ENCODE assay signal across 1 cellular context in the genomic region with DNA sequence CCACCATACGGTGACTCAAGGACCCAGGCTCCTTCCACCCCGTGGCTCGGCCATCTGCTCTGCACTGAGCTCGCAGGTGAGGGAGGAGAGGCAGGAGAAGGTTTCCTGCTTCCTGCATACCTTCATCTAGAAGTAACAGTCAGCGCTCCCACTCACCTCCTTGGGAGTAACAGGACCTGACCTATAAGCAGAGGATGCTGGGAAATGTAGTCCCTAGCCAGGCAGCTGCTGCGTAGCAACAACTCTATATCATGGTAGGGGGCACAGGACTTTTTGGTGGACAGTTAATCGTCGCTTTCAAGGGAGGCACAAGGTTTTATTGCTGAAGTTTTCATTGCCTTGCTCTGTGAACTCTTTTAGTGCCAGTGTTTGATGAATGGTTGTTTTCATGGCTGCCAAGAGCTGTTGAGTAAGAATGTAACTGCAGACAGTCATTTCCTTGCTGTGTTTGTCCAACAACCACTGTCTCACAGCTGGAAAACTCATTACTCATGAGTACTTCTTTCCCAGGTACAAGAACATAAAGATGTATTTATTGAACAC.
TF ChIP-seq lines count a peak whose summit lies in the region.

No MANE protein-coding gene starts in this region.

TF ChIP-seq in Ishikawa, 13 proteins besides CTCF, POLR2A, EP300 and RAD21 (continued from another document):
- TF ChIP-seq, protein P1, sequence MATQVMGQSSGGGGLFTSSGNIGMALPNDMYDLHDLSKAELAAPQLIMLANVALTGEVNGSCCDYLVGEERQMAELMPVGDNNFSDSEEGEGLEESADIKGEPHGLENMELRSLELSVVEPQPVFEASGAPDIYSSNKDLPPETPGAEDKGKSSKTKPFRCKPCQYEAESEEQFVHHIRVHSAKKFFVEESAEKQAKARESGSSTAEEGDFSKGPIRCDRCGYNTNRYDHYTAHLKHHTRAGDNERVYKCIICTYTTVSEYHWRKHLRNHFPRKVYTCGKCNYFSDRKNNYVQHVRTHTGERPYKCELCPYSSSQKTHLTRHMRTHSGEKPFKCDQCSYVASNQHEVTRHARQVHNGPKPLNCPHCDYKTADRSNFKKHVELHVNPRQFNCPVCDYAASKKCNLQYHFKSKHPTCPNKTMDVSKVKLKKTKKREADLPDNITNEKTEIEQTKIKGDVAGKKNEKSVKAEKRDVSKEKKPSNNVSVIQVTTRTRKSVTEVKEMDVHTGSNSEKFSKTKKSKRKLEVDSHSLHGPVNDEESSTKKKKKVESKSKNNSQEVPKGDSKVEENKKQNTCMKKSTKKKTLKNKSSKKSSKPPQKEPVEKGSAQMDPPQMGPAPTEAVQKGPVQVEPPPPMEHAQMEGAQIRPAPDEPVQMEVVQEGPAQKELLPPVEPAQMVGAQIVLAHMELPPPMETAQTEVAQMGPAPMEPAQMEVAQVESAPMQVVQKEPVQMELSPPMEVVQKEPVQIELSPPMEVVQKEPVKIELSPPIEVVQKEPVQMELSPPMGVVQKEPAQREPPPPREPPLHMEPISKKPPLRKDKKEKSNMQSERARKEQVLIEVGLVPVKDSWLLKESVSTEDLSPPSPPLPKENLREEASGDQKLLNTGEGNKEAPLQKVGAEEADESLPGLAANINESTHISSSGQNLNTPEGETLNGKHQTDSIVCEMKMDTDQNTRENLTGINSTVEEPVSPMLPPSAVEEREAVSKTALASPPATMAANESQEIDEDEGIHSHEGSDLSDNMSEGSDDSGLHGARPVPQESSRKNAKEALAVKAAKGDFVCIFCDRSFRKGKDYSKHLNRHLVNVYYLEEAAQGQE (IDR thresholded peaks at IDR 0.05; ENCODE audit: low read depth) = no peak
- TF ChIP-seq, protein P2, sequence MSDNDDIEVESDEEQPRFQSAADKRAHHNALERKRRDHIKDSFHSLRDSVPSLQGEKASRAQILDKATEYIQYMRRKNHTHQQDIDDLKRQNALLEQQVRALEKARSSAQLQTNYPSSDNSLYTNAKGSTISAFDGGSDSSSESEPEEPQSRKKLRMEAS (IDR thresholded peaks at IDR 0.05) = no peak
- no peak for TF ChIP-seq CREB1 (IDR thresholded peaks at IDR 0.05; ENCODE audit: low read depth)
- TF ChIP-seq EGR1 (IDR thresholded peaks at IDR 0.05) = no peak
- TF ChIP-seq FOXM1 (IDR thresholded peaks at IDR 0.05; ENCODE audit: borderline replicate concordance, low read depth) = no peak
- TF ChIP-seq ZBTB7A (IDR thresholded peaks at IDR 0.05; ENCODE audit: low read depth) = no peak
- 0 out of 2 replicates have a peak, but pooled peaks have one; percentile 18 for TF ChIP-seq TCF12 (IDR thresholded peaks at IDR 0.05; ENCODE audit: low read depth)
- TF ChIP-seq, protein P3, sequence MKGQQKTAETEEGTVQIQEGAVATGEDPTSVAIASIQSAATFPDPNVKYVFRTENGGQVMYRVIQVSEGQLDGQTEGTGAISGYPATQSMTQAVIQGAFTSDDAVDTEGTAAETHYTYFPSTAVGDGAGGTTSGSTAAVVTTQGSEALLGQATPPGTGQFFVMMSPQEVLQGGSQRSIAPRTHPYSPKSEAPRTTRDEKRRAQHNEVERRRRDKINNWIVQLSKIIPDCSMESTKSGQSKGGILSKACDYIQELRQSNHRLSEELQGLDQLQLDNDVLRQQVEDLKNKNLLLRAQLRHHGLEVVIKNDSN (IDR thresholded peaks at IDR 0.05) = no peak
